8 cellular contexts compared by ENCODE assay signal in genomic region chr19:35612559-35613321, GRCh38. TPM values are rescaled to one million over a fixed set of nuclear protein-coding genes. Genes with fewer than 3 reads are reported as not detected.
DNase-seq lines count a peak whose midpoint lies in the region; ATAC-seq and TF ChIP-seq lines count a peak whose summit lies in the region.

Gene HAUS5, plus strand, starts transcription at chr19:35612735. Its CDS starts 60 bp downstream, at chr19:35612795.

- H3K36me3 ChIP-seq in OCI-LY1 (ENCODE audit: insufficient read depth, low read length) (peaks cover 20% of the 10 kb centered on the region), mesodermal cell (ENCODE audit: control insufficient read depth, insufficient read depth, low read length) (peaks cover 16% of the 10 kb centered on the region)

- TF ChIP-seq CTCF in OCI-LY1 (IDR thresholded peaks at IDR 0.05; ENCODE audit: low read length), result no peak

- WGBS in mesodermal cell (ENCODE audit: insufficient coverage in 2 of 2), 2 experiments, result 0% methylated on average over 35 to 40 of the region's 47 CpGs

- peak; percentile 75 for ATAC-seq in GM21423 (IDR thresholded peaks at IDR 0.05; ENCODE audit: unreplicated experiment)

- no peaks in the 10 kb centered on the region for H4K20me1 ChIP-seq in OCI-LY1 (ENCODE audit: insufficient read depth, low read length)

- no peaks in the 10 kb centered on the region for H3K79me2 ChIP-seq in OCI-LY1 (ENCODE audit: insufficient read depth, low read length)

- H3F3A ChIP-seq in OCI-LY1 (ENCODE audit: insufficient read depth, low read length), result no peaks in the 10 kb centered on the region

- H2AFZ ChIP-seq in OCI-LY1 (ENCODE audit: low read length), result peak within 1 kb of the TSS; percentile 16

- H3K4me3 ChIP-seq in OCI-LY1 (ENCODE audit: low read depth, low read length, poor library complexity, severe bottlenecking) (peak within 1 kb of the TSS; percentile 84), mesodermal cell (ENCODE audit: extremely low read depth, insufficient read depth, low read length, poor library complexity, severe bottlenecking) (peak within 1 kb of the TSS; percentile 77)

- H3K27ac ChIP-seq in OCI-LY1 (ENCODE audit: low read depth, low read length, poor library complexity, severe bottlenecking) (peak within 1 kb of the TSS; percentile 64), mesodermal cell (ENCODE audit: low read depth, low read length, severe bottlenecking) (no peak within 1 kb of the TSS)

- H3K4me2 ChIP-seq in OCI-LY1 (ENCODE audit: low read length), result peak within 1 kb of the TSS; percentile 96

- no peaks in the 10 kb centered on the region for H3K9me3 ChIP-seq in OCI-LY1 (ENCODE audit: low read length)
- H3K9me3 ChIP-seq in mesodermal cell (ENCODE audit: control insufficient read depth, low read length), result peaks cover 6% of the 10 kb centered on the region

- in situ Hi-C loops in Caki2 (cut with HindIII; ENCODE audit: low pct_unique_long_range_greater_than_20kb, low sequenced_read_pairs), result no loop called here
- in situ Hi-C loops in endometrial microvascular endothelial cells (cut with HindIII; ENCODE audit: inconsistent ontology term, low pct_unique_long_range_greater_than_20kb, low sequenced_read_pairs), result no loop called here

- H3K9me2 ChIP-seq in OCI-LY1 (ENCODE audit: low read depth, low read length), result no peaks in the 10 kb centered on the region

- DNase-seq in Caki2 (ENCODE audit: low read depth), result peak; percentile 94
- DNase-seq in HuH-7 (ENCODE audit: low spot score), result peak; percentile 92
- peak; percentile 82 for DNase-seq in activated CD8-positive, alpha-beta memory T cell treated with anti-CD3 and anti-CD28 coated beads, Interleukin-2, amount 50 U/mL, for 24 hours (ENCODE audit: extremely low read depth)
- peak; percentile 98 for DNase-seq in stimulated activated CD8-positive, alpha-beta memory T cell treated with anti-CD3 and anti-CD28 coated beads, Interleukin-15, amount 100 ng/mL, for 24 hours (ENCODE audit: low read depth)

- peaks cover 31% of the 10 kb centered on the region for H3K4me1 ChIP-seq in OCI-LY1 (ENCODE audit: insufficient read depth, low read length, severe bottlenecking)
- peaks cover 4% of the 10 kb centered on the region for H3K4me1 ChIP-seq in mesodermal cell (ENCODE audit: control insufficient read depth, insufficient read depth, low read length, poor library complexity, severe bottlenecking)

- H3K9ac ChIP-seq in OCI-LY1 (ENCODE audit: low read length), result peak within 1 kb of the TSS; percentile 93

- H3K27me3 ChIP-seq in OCI-LY1 (ENCODE audit: insufficient read depth, low read length), result no peaks in the 10 kb centered on the region

RNA-seq across cellular contexts. Expression of gene HAUS5, which starts in this region (rescaled TPM):
- total RNA-seq in Caki2 (2014; rRNA removed; shearing (Covaris generic); ENCODE audit: low replicate concordance), result 28.8 and 34.4 TPM in 2 replicates
- 20.8 TPM for total RNA-seq in endometrial microvascular endothelial cells (ENCODE audit: inconsistent ontology term)
- 16.1 TPM for polyA plus RNA-seq in mesodermal cell (2013, experiment 1 of 2)
- 14.8 TPM for polyA plus RNA-seq in mesodermal cell (2013, experiment 2 of 2)
